Comparison of ENCODE assay signal across 1 cellular context in the genomic region with DNA sequence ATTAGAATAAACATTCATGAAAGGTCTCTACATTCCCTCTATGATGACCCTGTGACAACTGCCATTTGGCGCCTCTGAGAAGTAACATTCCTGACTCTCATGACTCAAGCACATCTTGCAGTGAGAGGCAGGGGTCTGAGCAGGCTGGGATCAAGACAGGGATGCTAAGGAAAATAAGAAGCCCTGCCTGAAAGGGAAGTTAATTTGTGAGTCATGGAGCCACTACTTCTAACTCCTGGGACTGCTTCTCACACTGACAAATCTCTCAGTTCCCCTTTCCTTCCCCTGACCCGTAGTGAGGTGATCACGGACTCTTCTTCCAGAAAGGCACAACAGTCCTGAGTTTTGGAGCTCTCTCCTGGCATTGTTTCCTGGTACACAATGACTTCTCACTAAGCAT.
TF ChIP-seq lines count a peak whose summit lies in the region.

No MANE protein-coding gene starts in this region.

TF ChIP-seq in neural cell, 6 proteins besides CTCF, POLR2A, EP300 and RAD21 (continued from another document):
- TF ChIP-seq, protein P1, sequence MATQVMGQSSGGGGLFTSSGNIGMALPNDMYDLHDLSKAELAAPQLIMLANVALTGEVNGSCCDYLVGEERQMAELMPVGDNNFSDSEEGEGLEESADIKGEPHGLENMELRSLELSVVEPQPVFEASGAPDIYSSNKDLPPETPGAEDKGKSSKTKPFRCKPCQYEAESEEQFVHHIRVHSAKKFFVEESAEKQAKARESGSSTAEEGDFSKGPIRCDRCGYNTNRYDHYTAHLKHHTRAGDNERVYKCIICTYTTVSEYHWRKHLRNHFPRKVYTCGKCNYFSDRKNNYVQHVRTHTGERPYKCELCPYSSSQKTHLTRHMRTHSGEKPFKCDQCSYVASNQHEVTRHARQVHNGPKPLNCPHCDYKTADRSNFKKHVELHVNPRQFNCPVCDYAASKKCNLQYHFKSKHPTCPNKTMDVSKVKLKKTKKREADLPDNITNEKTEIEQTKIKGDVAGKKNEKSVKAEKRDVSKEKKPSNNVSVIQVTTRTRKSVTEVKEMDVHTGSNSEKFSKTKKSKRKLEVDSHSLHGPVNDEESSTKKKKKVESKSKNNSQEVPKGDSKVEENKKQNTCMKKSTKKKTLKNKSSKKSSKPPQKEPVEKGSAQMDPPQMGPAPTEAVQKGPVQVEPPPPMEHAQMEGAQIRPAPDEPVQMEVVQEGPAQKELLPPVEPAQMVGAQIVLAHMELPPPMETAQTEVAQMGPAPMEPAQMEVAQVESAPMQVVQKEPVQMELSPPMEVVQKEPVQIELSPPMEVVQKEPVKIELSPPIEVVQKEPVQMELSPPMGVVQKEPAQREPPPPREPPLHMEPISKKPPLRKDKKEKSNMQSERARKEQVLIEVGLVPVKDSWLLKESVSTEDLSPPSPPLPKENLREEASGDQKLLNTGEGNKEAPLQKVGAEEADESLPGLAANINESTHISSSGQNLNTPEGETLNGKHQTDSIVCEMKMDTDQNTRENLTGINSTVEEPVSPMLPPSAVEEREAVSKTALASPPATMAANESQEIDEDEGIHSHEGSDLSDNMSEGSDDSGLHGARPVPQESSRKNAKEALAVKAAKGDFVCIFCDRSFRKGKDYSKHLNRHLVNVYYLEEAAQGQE (IDR thresholded peaks at IDR 0.05; ENCODE audit: borderline replicate concordance): no peak
- TF ChIP-seq TAF1 (IDR thresholded peaks at IDR 0.05; ENCODE audit: low read depth) (no peak), POLR2AphosphoS5 (IDR thresholded peaks at IDR 0.05) (no peak), SMC3 (conservative IDR thresholded peaks at IDR 0.05; ENCODE audit: poor library complexity) (no peak), MXI1 (conservative IDR thresholded peaks at IDR 0.05; ENCODE audit: poor library complexity, severe bottlenecking) (no peak)
